ENCODE assay signal across 18 cellular contexts in the genomic region with DNA sequence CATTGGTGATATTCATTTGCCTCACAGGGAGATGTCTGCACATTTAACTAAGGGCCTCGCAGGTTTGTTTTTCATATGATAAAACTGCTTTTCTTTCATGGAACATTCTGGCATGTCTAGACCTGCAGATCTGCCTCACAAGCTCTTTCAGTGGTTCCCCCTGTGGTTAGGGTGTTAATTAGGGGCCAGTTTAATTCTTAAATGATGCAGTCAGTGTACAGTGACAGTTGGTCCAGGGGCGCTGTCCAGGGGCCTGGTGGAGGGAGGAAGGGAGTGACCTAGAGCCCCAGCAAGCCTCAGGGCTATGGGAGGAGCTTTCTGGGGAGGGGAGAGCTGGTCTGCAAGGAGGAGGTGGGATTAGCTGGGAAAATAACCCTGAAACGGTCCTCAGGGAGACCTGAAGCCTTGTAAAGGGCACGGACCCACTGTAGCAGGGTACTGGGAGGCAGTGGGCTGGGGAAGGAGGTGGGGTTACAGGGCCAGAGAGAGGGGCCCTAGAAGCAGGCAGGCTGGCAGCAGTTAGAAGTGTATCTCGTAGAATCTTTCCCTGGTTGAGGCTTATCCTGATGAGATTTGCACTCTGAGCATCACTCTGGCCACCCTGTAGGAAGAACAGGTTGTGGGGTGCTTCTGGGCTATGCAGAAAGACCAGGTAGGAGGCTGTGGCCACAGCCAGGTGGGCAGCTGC. TPM values are rescaled to one million over a fixed set of nuclear protein-coding genes. Genes with fewer than 3 reads are reported as not detected.
A peak's percentile ranks its signal among the peaks of the same experiment; 100 is the strongest.
DNase-seq lines count a peak whose midpoint lies in the region; ATAC-seq and TF ChIP-seq lines count a peak whose summit lies in the region.
"Had no signal": no experiment of that assay in that cellular context is flagged by ENCODE, and none has a peak within 500 bp of the region (broad histone marks: within the 10 kb centered on the region; RNA-seq: fewer than 3 reads in every experiment).

No MANE protein-coding gene starts in this region.

- ATAC-seq in GM21367 (IDR thresholded peaks at IDR 0.05; ENCODE audit: unreplicated experiment), result no peak
- ATAC-seq in HG03025 (IDR thresholded peaks at IDR 0.05; ENCODE audit: low FRiP score, unreplicated experiment), result no peak
- ATAC-seq: A549, HCT116, lower lobe of right lung, T-cell had no signal

- peaks cover 3% of the 10 kb centered on the region for H3K4me1 Mint-ChIP-seq in glutamatergic neuron (ENCODE audit: low read depth, unreplicated experiment)
- H3K4me1 Mint-ChIP-seq: CD4-positive, CD25-positive, alpha-beta regulatory T cell; T-cell had no signal

- DNase-seq in NCI-H146 (lab: John Stamatoyannopoulos, UW) (peak; percentile 25), NCI-H146 treated with DMSO at 0.1 percent for 48 hours (lab: John Stamatoyannopoulos, UW; ENCODE audit: unreplicated experiment) (no peak), WERI-Rb-1 (peak; percentile 75), glutamatergic neuron (no peak), stomach (no peak), GM19238 (ENCODE audit: insufficient read length, low spot score) (no peak)
- DNase-seq: activated naive CD4-positive, alpha-beta T cell; CD4-positive, CD25-positive, alpha-beta regulatory T cell; effector CD4-positive, alpha-beta T cell; lower lobe of right lung; occipital lobe; stimulated activated CD4-positive, alpha-beta T cell treated with anti-CD3 and anti-CD28 coated beads, Interleukin-12 subunit alpha, Interleukin-12 subunit beta, amount 100 ng/mL, for 4 hours; T-cell had no signal

- H3K4me3 Mint-ChIP-seq in glutamatergic neuron (ENCODE audit: unreplicated experiment), result no peak overlapping the region
- H3K4me3 Mint-ChIP-seq: CD4-positive, CD25-positive, alpha-beta regulatory T cell; IgD-negative memory B cell; T-cell had no signal

- H3K36me3 ChIP-seq in WERI-Rb-1 (peaks cover 67% of the 10 kb centered on the region), stomach (peaks cover 0 to 7% (median 0%) of the 10 kb centered on the region in 4 donors)

- H3K4me3 ChIP-seq in WERI-Rb-1 (ENCODE audit: low read depth, low read length) (no peak overlapping the region), stomach (no peak overlapping the region)
- H3K4me3 ChIP-seq: A549, lower lobe of right lung had no signal

- TF ChIP-seq POLR2A in stomach (IDR thresholded peaks at IDR 0.05), result no peak

- H3K27me3 ChIP-seq in WERI-Rb-1 (ENCODE audit: insufficient read depth, low read depth, severe bottlenecking) (no peaks in the 10 kb centered on the region), stomach (no peaks in the 10 kb centered on the region)

- H3K4me1 ChIP-seq in stomach, result peaks cover 0 to 57% (median 30%) of the 10 kb centered on the region in 4 donors
- H3K4me1 ChIP-seq: A549 had no signal

- 54 to 70% (median 69%) methylated on average over 4 to 5 of the region's 5 CpGs for WGBS in stomach, 5 donors

- no peak for TF ChIP-seq EP300 in stomach (IDR thresholded peaks at IDR 0.05)

- H3K27ac ChIP-seq in WERI-Rb-1 (peak overlapping the region; percentile 83), stomach (peak overlapping the region in 3 of 5 donors; percentile 21 to 30 (median 23))
- H3K27ac ChIP-seq: A549, lower lobe of right lung had no signal

- H3K36me3 Mint-ChIP-seq in glutamatergic neuron (ENCODE audit: unreplicated experiment), result no peaks in the 10 kb centered on the region
- H3K36me3 Mint-ChIP-seq: CD4-positive, CD25-positive, alpha-beta regulatory T cell; IgD-negative memory B cell; T-cell had no signal

- peaks cover 2% of the 10 kb centered on the region for H3K9me3 Mint-ChIP-seq in glutamatergic neuron (ENCODE audit: unreplicated experiment)
- H3K9me3 Mint-ChIP-seq: CD4-positive, CD25-positive, alpha-beta regulatory T cell; IgD-negative memory B cell; T-cell had no signal

- H3K27ac Mint-ChIP-seq in glutamatergic neuron (ENCODE audit: unreplicated experiment), result peak overlapping the region; percentile 60
- H3K27ac Mint-ChIP-seq: CD4-positive, CD25-positive, alpha-beta regulatory T cell; IgD-negative memory B cell; T-cell had no signal

- H3K27me3 Mint-ChIP-seq in glutamatergic neuron (ENCODE audit: unreplicated experiment), result peaks cover 1% of the 10 kb centered on the region

- intact Hi-C loops in stomach (cut with DNase I; ENCODE audit: low total_unique reads), result no loop called here

- no peak for TF ChIP-seq CTCF in WERI-Rb-1 (IDR thresholded peaks at IDR 0.05; ENCODE audit: low read depth, low read length)
- no peak for TF ChIP-seq CTCF in glutamatergic neuron (IDR thresholded peaks at IDR 0.05; ENCODE audit: partially characterized antibody, unreplicated experiment)
- TF ChIP-seq CTCF in stomach (IDR thresholded peaks at IDR 0.05), result no peak

- H3K9me3 ChIP-seq in WERI-Rb-1 (ENCODE audit: severe bottlenecking), result no peaks in the 10 kb centered on the region
- no peaks in the 10 kb centered on the region for H3K9me3 ChIP-seq in stomach
- H3K9me3 ChIP-seq: A549, lower lobe of right lung had no signal

RNA-seq across cellular contexts. Expression of a gene that starts 29.4 kb away (rescaled TPM):
- total RNA-seq in glutamatergic neuron (ENCODE audit: unreplicated experiment) (184 TPM), stomach (100 to 1,000 TPM in 4 of 5 donors, 10 to 100 TPM in 1; 38.8 to 416 (median 210) TPM)
- polyA plus RNA-seq in stomach, result 10 to 100 TPM; 43.4 to 97.3 (median 95.6) TPM
- polyA plus RNA-seq: CD4-positive, CD25-positive, alpha-beta regulatory T cell; IgD-negative memory B cell had no signal

Comparison
In these comparisons a context has a peak if more than half of its experiments do, and no peak if none do; other contexts are left out.
1. DNase-seq: peak in NCI-H146 (single experiment) and WERI-Rb-1 (single experiment); none in NCI-H146 treated with DMSO at 0.1 percent for 48 hours (single experiment), glutamatergic neuron (single experiment), stomach (single experiment) and GM19238 (single experiment).